In genomic region chr11:36362902-36363301, GRCh38 we compare ENCODE assay signal across 10 cellular contexts.
DNase-seq lines count a peak whose midpoint lies in the region; ATAC-seq and TF ChIP-seq lines count a peak whose summit lies in the region.
"Had no signal": no experiment of that assay in that cellular context is flagged by ENCODE, and none has a peak within 500 bp of the region (broad histone marks: within the 10 kb centered on the region; RNA-seq: fewer than 3 reads in every experiment).

No MANE protein-coding gene starts in this region.

- peak overlapping the region; percentile 13; the same call in 1 of the 2 replicates for H3K23ac ChIP-seq in IMR-90 (ENCODE audit: low read depth, low read length)

- no peaks in the 10 kb centered on the region for H3K79me1 ChIP-seq in IMR-90 (ENCODE audit: low read depth in 1 of 2, low read length in 2 of 2)

- dilution Hi-C loops in IMR-90 (cut with HindIII; ENCODE audit: low sequenced_read_pairs, unreplicated experiment): no loop called here

- H2BK15ac ChIP-seq in IMR-90 (ENCODE audit: low read depth, low read length): no peak overlapping the region

- H3K14ac ChIP-seq in IMR-90 (replicated peaks; ENCODE audit: low read depth, low read length): no peak overlapping the region

- in situ Hi-C loops in IMR-90 (cut with MboI; ENCODE audit: low sequenced_read_pairs): no loop called here

- H4K5ac ChIP-seq in IMR-90 (ENCODE audit: low read depth, low read length): no peak overlapping the region

- no peak overlapping the region for H3K56ac ChIP-seq in IMR-90 (ENCODE audit: extremely low read depth, insufficient read depth, low read length)

- 0 out of 2 replicates have a peak, but pooled peaks cover 2% of the 10 kb centered on the region for H3K9me1 ChIP-seq in IMR-90 (ENCODE audit: insufficient read depth, low read length)

- peak; percentile 61 for DNase-seq in BJ (ENCODE audit: low read depth)
- DNase-seq in IMR-90: peak; percentile 67
- DNase-seq in cardiac fibroblast (ENCODE audit: low read depth in 2 of 2): peak; percentile 49 to 58
- no peak for DNase-seq in NAMALWA (ENCODE audit: low spot score)
- DNase-seq in uterus: no peak
- DNase-seq in amygdala (lab: John Stamatoyannopoulos, UW): no peak
- DNase-seq in DMS 273 treated with DMSO at 0.1 percent for 48 hours (lab: John Stamatoyannopoulos, UW): no peak
- DNase-seq: activated CD4-positive, alpha-beta T cell treated with anti-CD3 and anti-CD28 coated beads, Interleukin-2, amount 10 ng/mL, durations not matched to agents 7 days and 5 days; stimulated activated naive B cell treated with anti-CD40 and anti-IgM and Interleukin-4, amounts not matched to agents 10 μg/mL and 1 μg/mL and 100 μg/mL, for 72 hours had no signal

- no peak overlapping the region for H3K4me2 ChIP-seq in IMR-90 (ENCODE audit: low read depth, low read length)

- H3K9me3 ChIP-seq in IMR-90 (ENCODE audit: control insufficient read depth, insufficient read depth, low read length): no peaks in the 10 kb centered on the region
- no peaks in the 10 kb centered on the region for H3K9me3 ChIP-seq in mucosa of rectum (ENCODE audit: control insufficient read depth in 2 of 2, low read length in 2 of 2)
- no peaks in the 10 kb centered on the region for H3K9me3 ChIP-seq in uterus

- H4K8ac ChIP-seq in IMR-90 (ENCODE audit: low read depth in 2 of 2, low read length in 2 of 2): peak overlapping the region in 1 of 2 experiments; percentile 44; a peak in 2 of 4 replicates

- TF ChIP-seq POLR2A in IMR-90 (IDR thresholded peaks at IDR 0.05; ENCODE audit: low read depth, low read length): no peak
- no peak for TF ChIP-seq POLR2A in uterus (IDR thresholded peaks at IDR 0.05)

- BruUV-seq in IMR-90 (replicated peaks; lab: Mats Ljungman, UMichigan): no TSS peak

- no CpG with 5 or more reads among the region's 4 CpGs for WGBS in IMR-90 (ENCODE audit: extremely low coverage in 2 of 2, insufficient read length in 1 of 2), 2 experiments

- POLR2A ChIA-PET in BJ (lab: Charles Lee) (no interaction called here), IMR-90 (lab: Charles Lee; ENCODE audit: unreplicated experiment) (no interaction called here)

- 0 out of 2 replicates have a peak overlapping the region, but pooled peaks have one; percentile 5 for H2BK20ac ChIP-seq in IMR-90 (ENCODE audit: low read depth, low read length)

- no peak for TF ChIP-seq RAD21 in IMR-90 (IDR thresholded peaks at IDR 0.05; ENCODE audit: low read length)

- H2BK120ac ChIP-seq in IMR-90 (ENCODE audit: low read depth, low read length): peak overlapping the region; percentile 40

- H3K4ac ChIP-seq in IMR-90 (ENCODE audit: low read depth, low read length): peak overlapping the region; percentile 12

- no peak overlapping the region for H3K9ac ChIP-seq in IMR-90 (ENCODE audit: low read depth, low read length)
- no peak overlapping the region for H3K9ac ChIP-seq in mucosa of rectum (ENCODE audit: low read depth in 1 of 2, low read length in 2 of 2)

- intact Hi-C loops in IMR-90 (cut with micrococcal nuclease) (no loop called here), uterus (cut with DNase I; ENCODE audit: low total_unique reads) (no loop called here)

- ATAC-seq in IMR-90 (ENCODE audit: low read depth): peak; percentile 27

- H3K4me3 ChIP-seq in BJ (ENCODE audit: low read depth, low read length) (no peak overlapping the region), IMR-90 (ENCODE audit: insufficient read depth, low read depth, low read length) (no peak overlapping the region), cardiac fibroblast (replicated peaks in 1 of 2; ENCODE audit: low read depth in 2 of 2, low read length in 2 of 2) (no peak overlapping the region), mucosa of rectum (ENCODE audit: low read length in 2 of 2) (no peak overlapping the region), uterus (no peak overlapping the region)

- TF ChIP-seq CTCF in BJ (IDR thresholded peaks at IDR 0.05; ENCODE audit: insufficient read depth, low read depth, low read length) (no peak), IMR-90 (conservative IDR thresholded peaks at IDR 0.05; ENCODE audit: low read depth, low read length) (no peak), cardiac fibroblast (IDR thresholded peaks at IDR 0.05; ENCODE audit: low read depth, low read length) (no peak), uterus (IDR thresholded peaks at IDR 0.05) (no peak)

- CTCF ChIA-PET in BJ (lab: Yijun Ruan, JAX): interaction anchor here (1.6 to 2.6 kb wide), 2 partner anchors 14 to 97 kb away, joined by 5 to 13 read pairs; no protein-coding TSS in a partner anchor
- CTCF ChIA-PET in IMR-90 (lab: Yijun Ruan, JAX): no interaction called here

- H3K18ac ChIP-seq in IMR-90 (ENCODE audit: low read depth, low read length): no peak overlapping the region

- H3K4me1 ChIP-seq in IMR-90 (ENCODE audit: control insufficient read depth, insufficient read depth, low read length) (peaks cover 13% of the 10 kb centered on the region), mucosa of rectum (ENCODE audit: control insufficient read depth in 2 of 2, insufficient read depth in 2 of 2, low read length in 2 of 2) (peaks cover 29 to 59% of the 10 kb centered on the region in 2 donors), uterus (no peaks in the 10 kb centered on the region)

- peak overlapping the region; percentile 62; the same call in 1 of the 2 replicates for H2AK5ac ChIP-seq in IMR-90 (ENCODE audit: low read depth, low read length)

- no peaks in the 10 kb centered on the region for H3K36me3 ChIP-seq in BJ (ENCODE audit: control insufficient read depth, insufficient read depth, low read length)
- H3K36me3 ChIP-seq in IMR-90 (ENCODE audit: control insufficient read depth, insufficient read depth, low read length): no peaks in the 10 kb centered on the region
- no peaks in the 10 kb centered on the region for H3K36me3 ChIP-seq in mucosa of rectum (ENCODE audit: control insufficient read depth in 2 of 2, insufficient read depth in 2 of 2, low read length in 2 of 2)
- H3K36me3 ChIP-seq in uterus: no peaks in the 10 kb centered on the region

- no peak overlapping the region for H4K91ac ChIP-seq in IMR-90 (ENCODE audit: insufficient read depth, low read depth, low read length)

- H3K27ac ChIP-seq in IMR-90 (ENCODE audit: insufficient read depth, low read length): no peak overlapping the region; the same call in 1 of the 2 replicates
- peak overlapping the region; percentile 46 to 50 for H3K27ac ChIP-seq in mucosa of rectum (ENCODE audit: low read depth in 2 of 2, low read length in 2 of 2)
- peak overlapping the region in 1 of 2 donors; percentile 19 for H3K27ac ChIP-seq in uterus

- H2AFZ ChIP-seq in IMR-90 (replicated peaks; ENCODE audit: low read length, poor library complexity): peak overlapping the region; percentile 47

- H2AK9ac ChIP-seq in IMR-90 (replicated peaks; ENCODE audit: low read depth, low read length, poor library complexity): no peak overlapping the region

- peak overlapping the region; percentile 4 for H2BK5ac ChIP-seq in IMR-90 (ENCODE audit: low read depth, low read length, poor library complexity, severe bottlenecking)

- H3K27me3 ChIP-seq in BJ (ENCODE audit: control insufficient read depth, insufficient read depth, low read length) (no peaks in the 10 kb centered on the region), IMR-90 (ENCODE audit: control insufficient read depth, insufficient read depth, low read length) (no peaks in the 10 kb centered on the region), mucosa of rectum (ENCODE audit: control insufficient read depth in 2 of 2, insufficient read depth in 2 of 2, low read length in 2 of 2) (no peaks in the 10 kb centered on the region), uterus (no peaks in the 10 kb centered on the region)

- no peaks in the 10 kb centered on the region for H4K20me1 ChIP-seq in IMR-90 (ENCODE audit: insufficient read depth, low read length)

TF ChIP-seq in IMR-90, 13 proteins besides CTCF, POLR2A, EP300 and RAD21:
- TF ChIP-seq MXI1 (IDR thresholded peaks at IDR 0.05; ENCODE audit: borderline replicate concordance, low read depth, low read length) (no peak), MAZ (IDR thresholded peaks at IDR 0.05; ENCODE audit: borderline replicate concordance, low read depth, low read length) (no peak), CEBPB (IDR thresholded peaks at IDR 0.05; ENCODE audit: low read depth, low read length) (peak; percentile 75)

Comparison
In these comparisons a context has a peak if more than half of its experiments do, and no peak if none do; other contexts are left out.
1. DNase-seq: peak in BJ (single experiment), IMR-90 (single experiment) and cardiac fibroblast (2 of 2); none in NAMALWA (single experiment), uterus (0 of 2), amygdala (0 of 56) and DMS 273 treated with DMSO at 0.1 percent for 48 hours (single experiment).